ENCODE assay signal across 25 cellular contexts in the genomic region with DNA sequence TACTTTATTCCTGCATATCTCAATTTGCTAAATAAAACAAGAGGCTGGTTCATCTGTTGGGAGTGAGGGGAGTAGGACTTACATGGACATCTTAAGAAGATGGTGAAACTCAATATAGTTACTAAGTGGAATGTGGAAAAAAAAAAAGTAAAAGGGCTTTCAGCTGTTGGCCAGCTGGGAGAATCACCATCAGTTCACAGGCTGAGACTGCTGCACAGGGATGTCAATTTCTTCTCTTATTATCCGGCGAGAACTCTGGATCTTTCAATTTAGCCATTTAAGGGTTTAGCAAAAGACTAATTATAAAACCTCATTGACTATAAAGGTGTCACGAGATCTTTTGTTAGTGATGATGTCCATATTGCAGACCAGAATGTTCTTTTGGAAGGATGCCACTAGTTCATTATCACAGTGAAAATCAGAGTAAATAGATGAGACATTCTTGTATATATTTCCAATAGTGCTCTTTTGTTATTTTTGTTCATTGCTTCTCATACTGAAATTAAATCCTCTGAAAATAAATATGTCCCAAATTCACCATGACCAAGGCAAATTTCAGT.
DNase-seq lines count a peak whose midpoint lies in the region; ATAC-seq, FAIRE-seq and TF ChIP-seq lines count a peak whose summit lies in the region.
"Had no signal": no experiment of that assay in that cellular context is flagged by ENCODE, and none has a peak within 500 bp of the region (broad histone marks: within the 10 kb centered on the region; RNA-seq: fewer than 3 reads in every experiment).

No MANE protein-coding gene starts in this region.

- no peak for TF ChIP-seq POLR2A in sigmoid colon (IDR thresholded peaks at IDR 0.05)

- H4K8ac ChIP-seq in mesenchymal stem cell (ENCODE audit: low read length): no peak overlapping the region

- H2BK120ac ChIP-seq in mesenchymal stem cell (ENCODE audit: low read depth, low read length): no peak overlapping the region

- peak; percentile 14 for DNase-seq in AG09319 (ENCODE audit: extremely low read depth, low read depth)
- peak; percentile 65 for DNase-seq in NCI-H69 (lab: John Stamatoyannopoulos, UW)
- DNase-seq in epidermal melanocyte (ENCODE audit: insufficient read length, low spot score): peak; percentile 23
- peak; percentile 26 for DNase-seq in mesenchymal stem cell
- DNase-seq in sigmoid colon: no peak
- DNase-seq in omental fat pad (ENCODE audit: low spot score): no peak
- no peak for DNase-seq in stimulated activated effector memory CD8-positive, alpha-beta T cell treated with anti-CD3 and anti-CD28 coated beads, Interleukin-12 subunit alpha, Interleukin-12 subunit beta, amount 100 ng/mL, for 72 hours (ENCODE audit: low spot score in 2 of 2)
- DNase-seq in urothelium cell line (ENCODE audit: low spot score): no peak
- DNase-seq: activated CD8-positive, alpha-beta memory T cell treated with anti-CD3 and anti-CD28 coated beads for 24 hours; activated T-cell treated with anti-CD3 and anti-CD28 coated beads, Interleukin-2, amount 50 U/mL, for 24 hours; amniotic stem cell; Calu3; gastrocnemius medialis; KBM-7; left cardiac atrium; NCI-H82; PC-3; posterior cingulate gyrus; right lobe of liver; SHP77 treated with DMSO at 0.1 percent for 48 hours; stimulated activated CD8-positive, alpha-beta memory T cell treated with anti-CD3 and anti-CD28 coated beads, Interleukin-4, amount 100 ng/mL, for 48 hours; T-helper 1 cell had no signal

- H2BK5ac ChIP-seq in mesenchymal stem cell (ENCODE audit: low read depth, low read length, poor library complexity, severe bottlenecking): no peak overlapping the region

- H3K9ac ChIP-seq in mesenchymal stem cell (ENCODE audit: low read length): no peak overlapping the region

- no peak overlapping the region for H2AK5ac ChIP-seq in mesenchymal stem cell (ENCODE audit: low read length, severe bottlenecking)

- no peak overlapping the region for H2BK15ac ChIP-seq in mesenchymal stem cell (ENCODE audit: low read depth, poor library complexity, severe bottlenecking)

- H3K14ac ChIP-seq in mesenchymal stem cell (ENCODE audit: low read length in 2 of 2): no peak overlapping the region

- no peaks in the 10 kb centered on the region for H3K9me3 ChIP-seq in mesenchymal stem cell (ENCODE audit: control insufficient read depth, low read length)
- H3K9me3 ChIP-seq in sigmoid colon: no peaks in the 10 kb centered on the region
- H3K9me3 ChIP-seq: gastrocnemius medialis, right lobe of liver had no signal

- H3K79me1 ChIP-seq in mesenchymal stem cell (replicated peaks; ENCODE audit: low read length, poor library complexity, severe bottlenecking): no peaks in the 10 kb centered on the region

- 86% methylated on average over 1 of the region's 3 CpGs for WGBS in mesenchymal stem cell
- 87% methylated on average over 3 of the region's 3 CpGs for WGBS in sigmoid colon, 2 donors

- no peaks in the 10 kb centered on the region for H3K9me3 Mint-ChIP-seq in stimulated activated effector memory CD8-positive, alpha-beta T cell treated with anti-CD3 and anti-CD28 coated beads, Interleukin-12 subunit alpha, Interleukin-12 subunit beta, amount 100 ng/mL, for 72 hours
- H3K9me3 Mint-ChIP-seq: activated T-cell treated with anti-CD3 and anti-CD28 coated beads, Interleukin-2, amount 50 U/mL, for 24 hours; natural killer cell treated with Interleukin-12 subunit alpha and Interleukin-12 subunit beta and Interleukin-15 and Interleukin-18, amount 100 ng/mL, for 72 hours had no signal

- H3K4me1 Mint-ChIP-seq in stimulated activated effector memory CD8-positive, alpha-beta T cell treated with anti-CD3 and anti-CD28 coated beads, Interleukin-12 subunit alpha, Interleukin-12 subunit beta, amount 100 ng/mL, for 72 hours: no peaks in the 10 kb centered on the region

- H3K36me3 ChIP-seq in mesenchymal stem cell (ENCODE audit: control insufficient read depth in 1 of 2, insufficient read depth in 2 of 2, low read depth in 1 of 2, low read length in 2 of 2): no peaks in the 10 kb centered on the region
- H3K36me3 ChIP-seq in sigmoid colon: no peaks in the 10 kb centered on the region
- H3K36me3 ChIP-seq: gastrocnemius medialis, right lobe of liver had no signal

- H3K18ac ChIP-seq in mesenchymal stem cell (ENCODE audit: low read depth in 1 of 2, low read length in 2 of 2): no peak overlapping the region

- ATAC-seq in omental fat pad (ENCODE audit: low FRiP score): no peak
- no peak for ATAC-seq in stimulated activated effector memory CD8-positive, alpha-beta T cell treated with anti-CD3 and anti-CD28 coated beads, Interleukin-12 subunit alpha, Interleukin-12 subunit beta, amount 100 ng/mL, for 72 hours
- ATAC-seq: gastrocnemius medialis; left cardiac atrium; natural killer cell treated with Interleukin-12 subunit alpha and Interleukin-12 subunit beta and Interleukin-15 and Interleukin-18, amount 100 ng/mL, for 72 hours; PC-3; right lobe of liver had no signal

- H3K4me1 ChIP-seq in mesenchymal stem cell (ENCODE audit: control insufficient read depth, insufficient read depth, low read depth, low read length): no peaks in the 10 kb centered on the region
- peaks cover 0 to 13% (median 3%) of the 10 kb centered on the region in 4 donors for H3K4me1 ChIP-seq in sigmoid colon
- H3K4me1 ChIP-seq: gastrocnemius medialis had no signal

- no peak for TF ChIP-seq EP300 in sigmoid colon (IDR thresholded peaks at IDR 0.05)

- no peak overlapping the region for H3K4me3 Mint-ChIP-seq in stimulated activated effector memory CD8-positive, alpha-beta T cell treated with anti-CD3 and anti-CD28 coated beads, Interleukin-12 subunit alpha, Interleukin-12 subunit beta, amount 100 ng/mL, for 72 hours
- H3K4me3 Mint-ChIP-seq: activated T-cell treated with anti-CD3 and anti-CD28 coated beads, Interleukin-2, amount 50 U/mL, for 24 hours; natural killer cell treated with Interleukin-12 subunit alpha and Interleukin-12 subunit beta and Interleukin-15 and Interleukin-18, amount 100 ng/mL, for 72 hours had no signal

- no peak overlapping the region for H3K23ac ChIP-seq in mesenchymal stem cell (ENCODE audit: low read length in 2 of 2)

- no peak overlapping the region for H4K91ac ChIP-seq in mesenchymal stem cell (ENCODE audit: low read length)

- H3K27ac ChIP-seq in mesenchymal stem cell (ENCODE audit: low read length, poor library complexity, severe bottlenecking) (no peak overlapping the region), sigmoid colon (no peak overlapping the region)
- H3K27ac ChIP-seq: C4-2B, gastrocnemius medialis, right lobe of liver had no signal

- H3K4me3 ChIP-seq in mesenchymal stem cell (ENCODE audit: insufficient read depth in 1 of 2, low read depth in 1 of 2, low read length in 2 of 2) (no peak overlapping the region), sigmoid colon (no peak overlapping the region)
- H3K4me3 ChIP-seq: gastrocnemius medialis, right lobe of liver had no signal

- no peak overlapping the region for H3K4ac ChIP-seq in mesenchymal stem cell (ENCODE audit: low read depth in 1 of 2, low read length in 2 of 2)

- H3K27ac Mint-ChIP-seq in stimulated activated effector memory CD8-positive, alpha-beta T cell treated with anti-CD3 and anti-CD28 coated beads, Interleukin-12 subunit alpha, Interleukin-12 subunit beta, amount 100 ng/mL, for 72 hours: no peak overlapping the region
- H3K27ac Mint-ChIP-seq: activated T-cell treated with anti-CD3 and anti-CD28 coated beads, Interleukin-2, amount 50 U/mL, for 24 hours; natural killer cell treated with Interleukin-12 subunit alpha and Interleukin-12 subunit beta and Interleukin-15 and Interleukin-18, amount 100 ng/mL, for 72 hours had no signal

- H3K27me3 ChIP-seq in mesenchymal stem cell (ENCODE audit: control insufficient read depth in 1 of 2, insufficient read depth in 1 of 2, low read length in 2 of 2) (no peaks in the 10 kb centered on the region), sigmoid colon (no peaks in the 10 kb centered on the region)
- H3K27me3 ChIP-seq: gastrocnemius medialis, right lobe of liver had no signal

- no peak overlapping the region for H3K4me2 ChIP-seq in mesenchymal stem cell (ENCODE audit: low read length, poor library complexity, severe bottlenecking)

- intact Hi-C loops in sigmoid colon (cut with DNase I): no loop called here

- no peak overlapping the region for H2BK12ac ChIP-seq in mesenchymal stem cell (ENCODE audit: low read length in 2 of 2)

- no peaks in the 10 kb centered on the region for H3K36me3 Mint-ChIP-seq in stimulated activated effector memory CD8-positive, alpha-beta T cell treated with anti-CD3 and anti-CD28 coated beads, Interleukin-12 subunit alpha, Interleukin-12 subunit beta, amount 100 ng/mL, for 72 hours
- H3K36me3 Mint-ChIP-seq: natural killer cell treated with Interleukin-12 subunit alpha and Interleukin-12 subunit beta and Interleukin-15 and Interleukin-18, amount 100 ng/mL, for 72 hours had no signal

- no peak for FAIRE-seq in urothelium cell line (lab: Jason Lieb, UNC)
- FAIRE-seq: endothelial cell of umbilical vein had no signal

- no peak overlapping the region for H2AFZ ChIP-seq in mesenchymal stem cell (ENCODE audit: low read depth, low read length)

- no peak for TF ChIP-seq CTCF in AG09319 (IDR thresholded peaks at IDR 0.05; ENCODE audit: low read depth, low read length)
- no peak for TF ChIP-seq CTCF in sigmoid colon (IDR thresholded peaks at IDR 0.05)
- no peak for TF ChIP-seq CTCF in omental fat pad (IDR thresholded peaks at IDR 0.05)

Comparison
In these comparisons a context has a peak if more than half of its experiments do, and no peak if none do; other contexts are left out.
1. DNase-seq: peak in AG09319 (single experiment), NCI-H69 (single experiment), epidermal melanocyte (single experiment) and mesenchymal stem cell (single experiment); none in sigmoid colon (single experiment), omental fat pad (single experiment), stimulated activated effector memory CD8-positive, alpha-beta T cell treated with anti-CD3 and anti-CD28 coated beads, Interleukin-12 subunit alpha, Interleukin-12 subunit beta, amount 100 ng/mL, for 72 hours (0 of 2) and urothelium cell line (single experiment).